ENCODE assay signal across 23 cellular contexts in the genomic region with DNA sequence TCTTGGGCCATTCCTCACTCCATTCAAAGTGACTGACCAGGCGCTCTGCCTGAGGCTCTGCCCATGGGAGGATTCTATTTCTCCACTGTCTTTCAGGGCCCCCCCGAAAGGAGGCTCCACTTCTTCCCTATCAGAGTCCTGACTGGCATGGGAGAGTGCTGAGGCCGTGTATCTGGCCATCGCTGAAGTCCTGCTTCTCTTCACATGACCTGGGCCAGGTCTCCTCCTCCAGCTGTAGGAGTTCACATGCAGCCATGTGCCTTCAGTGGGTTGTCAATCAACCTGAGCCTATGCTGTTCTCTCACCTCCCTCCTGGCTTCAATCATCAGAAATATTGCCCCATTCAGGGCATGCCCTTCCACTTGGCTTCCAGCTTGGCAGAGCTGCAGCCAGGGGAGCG. TPM values are rescaled to one million over a fixed set of nuclear protein-coding genes. Genes with fewer than 3 reads are reported as not detected.
DNase-seq lines count a peak whose midpoint lies in the region; ATAC-seq, FAIRE-seq and TF ChIP-seq lines count a peak whose summit lies in the region.
"Had no signal": no experiment of that assay in that cellular context is flagged by ENCODE, and none has a peak within 500 bp of the region (broad histone marks: within the 10 kb centered on the region; RNA-seq: fewer than 3 reads in every experiment).

No MANE protein-coding gene starts in this region.

- POLR2A ChIA-PET in A549 (lab: Yijun Ruan, JAX): no interaction called here

- H3K4me2 ChIP-seq in A549: no peak overlapping the region
- no peak overlapping the region for H3K4me2 ChIP-seq in osteoblast (ENCODE audit: insufficient read depth, low read length)

- H3K79me2 ChIP-seq in osteoblast (ENCODE audit: insufficient read depth, low read length): no peaks in the 10 kb centered on the region

- TF ChIP-seq RAD21 in A549 (conservative IDR thresholded peaks at IDR 0.05 in 1 of 2, IDR thresholded peaks at IDR 0.05 in 1 of 2): no peak

- no peaks in the 10 kb centered on the region for H3K27me3 ChIP-seq in body of pancreas
- H3K27me3 ChIP-seq in osteoblast (ENCODE audit: insufficient read depth, low read length): no peaks in the 10 kb centered on the region

- ATAC-seq in A549: peak; percentile 16 to 22; a peak in 1 of 6 replicates
- peak; percentile 86 for ATAC-seq in body of pancreas
- no peak for ATAC-seq in left cardiac atrium
- no peak for ATAC-seq in HG02610 (IDR thresholded peaks at IDR 0.05; ENCODE audit: unreplicated experiment)

- intact Hi-C loops in body of pancreas (cut with DNase I) (no loop called here), kidney (cut with DNase I) (no loop called here), left cardiac atrium (cut with DNase I) (no loop called here)

- WGBS in A549 (ENCODE audit: missing lambda C conversion rate): 69% methylated on average over 5 of the region's 5 CpGs
- WGBS in body of pancreas, 2 donors: 42 to 46% methylated on average over 4 to 5 of the region's 5 CpGs

- CTCF ChIA-PET in A549 (lab: Yijun Ruan, JAX): interaction anchor here (1.0 to 2.8 kb wide), 5 partner anchors 10 to 231 kb away, joined by 3 to 11 read pairs (median 5); no protein-coding TSS in a partner anchor

- no peak overlapping the region for H3K9ac ChIP-seq in kidney (ENCODE audit: low read length in 2 of 2)
- H3K9ac ChIP-seq: GM23248 had no signal

- H3K4me1 ChIP-seq in A549 (no peaks in the 10 kb centered on the region), body of pancreas (peaks cover 23% of the 10 kb centered on the region), kidney (ENCODE audit: control insufficient read depth in 1 of 2, insufficient read depth in 1 of 2, low read depth in 1 of 2, low read length in 2 of 2) (no peaks in the 10 kb centered on the region), osteoblast (ENCODE audit: insufficient read depth, low read length) (no peaks in the 10 kb centered on the region)
- H3K4me1 ChIP-seq: Caco-2 had no signal

- no peak for FAIRE-seq in A549 (lab: Jason Lieb, UNC)
- FAIRE-seq in kidney (lab: Jason Lieb, UNC): no peak
- FAIRE-seq in urothelium cell line (lab: Jason Lieb, UNC): no peak
- FAIRE-seq: D721Med, G401.6, GM12891, GM19239, H54, HTR-8/SVneo had no signal

- TF ChIP-seq CTCF in A549 (IDR thresholded peaks at IDR 0.05) (no peak), body of pancreas (IDR thresholded peaks at IDR 0.05) (peak in 1 of 7 experiments; percentile 10), kidney (IDR thresholded peaks at IDR 0.05; ENCODE audit: borderline replicate concordance, extremely low read depth, insufficient read depth) (no peak), osteoblast (IDR thresholded peaks at IDR 0.05; ENCODE audit: extremely low read depth, low read depth, low read length) (no peak)

- no peaks in the 10 kb centered on the region for H4K20me1 ChIP-seq in osteoblast (ENCODE audit: insufficient read depth, low read length)

- H3K4me3 ChIP-seq in A549 (no peak overlapping the region), body of pancreas (no peak overlapping the region), kidney (ENCODE audit: low read length in 2 of 2) (no peak overlapping the region), osteoblast (ENCODE audit: insufficient read depth, low read length) (no peak overlapping the region)
- H3K4me3 ChIP-seq: GM23248 had no signal

- H2AFZ ChIP-seq in osteoblast (ENCODE audit: low read length): no peak overlapping the region
- H2AFZ ChIP-seq: GM23248 had no signal

- TF ChIP-seq POLR2A in A549 (IDR thresholded peaks at IDR 0.05; ENCODE audit: low read length) (no peak), body of pancreas (IDR thresholded peaks at IDR 0.05) (peak in 1 of 3 donors; percentile 13)

- no peaks in the 10 kb centered on the region for H3K9me3 ChIP-seq in A549
- H3K9me3 ChIP-seq in body of pancreas: no peaks in the 10 kb centered on the region
- H3K9me3 ChIP-seq in kidney (ENCODE audit: control insufficient read depth in 1 of 2, low read length in 2 of 2): peaks cover 0 to 3% of the 10 kb centered on the region in 2 donors
- H3K9me3 ChIP-seq in osteoblast (ENCODE audit: low read depth, low read length): no peaks in the 10 kb centered on the region
- H3K9me3 ChIP-seq: Caco-2 had no signal

- DNase-seq in A549 (ENCODE audit: low read depth in 1 of 2, low spot score in 1 of 2) (no peak), body of pancreas (peak; percentile 75 to 89 (median 82)), kidney (peak; percentile 20), osteoblast (ENCODE audit: insufficient read length, low spot score, missing footprints) (peak; percentile 89), left cardiac atrium (no peak), urothelium cell line (ENCODE audit: low spot score) (no peak)
- no peak for DNase-seq in stimulated activated CD4-positive, alpha-beta T cell treated with anti-CD3 and anti-CD28 coated beads, Interleukin-2, amount 100 ng/mL, for 48 hours
- DNase-seq: AML-193, Caco-2, GM23248, HCEC 1CT, IMR-90 had no signal

- H3K36me3 ChIP-seq in body of pancreas (replicated peaks in 1 of 2; ENCODE audit: insufficient read depth in 1 of 2, low read depth in 2 of 2) (no peaks in the 10 kb centered on the region), kidney (ENCODE audit: control insufficient read depth in 1 of 2, insufficient read depth in 2 of 2, low read length in 2 of 2) (no peaks in the 10 kb centered on the region), osteoblast (ENCODE audit: insufficient read depth, low read length) (no peaks in the 10 kb centered on the region)

- TF ChIP-seq EP300 in A549 (IDR thresholded peaks at IDR 0.05): no peak

- no peak overlapping the region for H3K27ac ChIP-seq in A549
- peak overlapping the region; percentile 55 to 80 (median 65) for H3K27ac ChIP-seq in body of pancreas
- no peak overlapping the region for H3K27ac ChIP-seq in kidney (ENCODE audit: low read depth in 2 of 2, low read length in 2 of 2)
- no peak overlapping the region for H3K27ac ChIP-seq in osteoblast (ENCODE audit: low read depth, low read length)
- H3K27ac ChIP-seq: C4-2B, GM23248 had no signal

TF ChIP-seq in A549, 52 proteins besides CTCF, POLR2A, EP300 and RAD21:
- TF ChIP-seq RNF2 (IDR thresholded peaks at IDR 0.05; ENCODE audit: borderline replicate concordance, low read depth): no peak
- TF ChIP-seq GATA3 (IDR thresholded peaks at IDR 0.05; ENCODE audit: borderline replicate concordance): no peak

RNA-seq across cellular contexts. Expression of a gene that starts 12.8 kb away (rescaled TPM):
- 10.9 and 11.4 TPM in 2 replicates for polyA plus RNA-seq in A549 (2011; rRNA removed)
- polyA plus RNA-seq in A549 (2012; cell fraction: cytosol; rRNA removed): 17.6 and 19.7 TPM in 2 replicates
- polyA plus RNA-seq in A549 (2012; cell fraction: nucleus; rRNA removed): 28.2 and 29.7 TPM in 2 replicates
- polyA plus RNA-seq in A549 (2017; fragmentation: RNase III; extraction: RNeasy Plus Mini Kit Qiagen cat#74134 plus additional on column Dnase treatment): 12.2 to 14.6 TPM (median 12.6 TPM) in 3 replicates
- 13.4 and 16.5 TPM in 2 replicates for polyA minus RNA-seq in A549 (2011; rRNA and poly(A)+ RNA removed)
- 10 to 100 TPM; 13.2 to 29.0 TPM for total RNA-seq in body of pancreas
- 6.1 TPM for total RNA-seq in kidney
- polyA plus RNA-seq in kidney (ENCODE audit: insufficient read depth, low read depth, low replicate concordance): 1.0 TPM
- 6.2 and 8.8 TPM in 2 replicates for total RNA-seq in osteoblast
- total RNA-seq in left cardiac atrium: under 1 TPM; 0.73 to 0.85 TPM
- total RNA-seq: Caco-2 had no signal

RNA-seq across cellular contexts. Expression of a gene that starts 24.6 kb away (rescaled TPM):
- polyA plus RNA-seq in A549 (2011; rRNA removed): not detected in 2 replicates
- polyA plus RNA-seq in A549 (2012; cell fraction: cytosol; rRNA removed): not detected in 2 replicates
- polyA plus RNA-seq in A549 (2012; cell fraction: nucleus; rRNA removed): not detected in 2 replicates
- polyA plus RNA-seq in A549 (2017; fragmentation: RNase III; extraction: RNeasy Plus Mini Kit Qiagen cat#74134 plus additional on column Dnase treatment): not detected in 3 replicates
- polyA minus RNA-seq in A549 (2011; rRNA and poly(A)+ RNA removed): not detected in 2 replicates
- not detected for total RNA-seq in body of pancreas
- total RNA-seq in kidney: not detected
- not detected for polyA plus RNA-seq in kidney (ENCODE audit: insufficient read depth, low read depth, low replicate concordance)
- total RNA-seq in osteoblast: not detected in 2 replicates
- total RNA-seq in left cardiac atrium: not detected
- total RNA-seq: A172; Caco-2; CD4-positive, alpha-beta T cell; GM23248; IMR-90 had no signal
- polyA plus RNA-seq: BJ, GM23248, IMR-90 had no signal

Comparison
In these comparisons a context has a peak if more than half of its experiments do, and no peak if none do; other contexts are left out.
1. ATAC-seq: peak in A549 (2 of 2) and body of pancreas (single experiment); none in left cardiac atrium (0 of 2) and HG02610 (single experiment).
2. DNase-seq: peak in body of pancreas (4 of 4), kidney (single experiment) and osteoblast (single experiment); none in A549 (0 of 2), left cardiac atrium (single experiment), urothelium cell line (single experiment) and stimulated activated CD4-positive, alpha-beta T cell treated with anti-CD3 and anti-CD28 coated beads, Interleukin-2, amount 100 ng/mL, for 48 hours (0 of 2).
3. H3K27ac ChIP-seq: peak in body of pancreas (4 of 4); none in A549 (0 of 2), kidney (0 of 2) and osteoblast (single experiment).